14 cellular contexts compared by ENCODE assay signal in the genomic region with DNA sequence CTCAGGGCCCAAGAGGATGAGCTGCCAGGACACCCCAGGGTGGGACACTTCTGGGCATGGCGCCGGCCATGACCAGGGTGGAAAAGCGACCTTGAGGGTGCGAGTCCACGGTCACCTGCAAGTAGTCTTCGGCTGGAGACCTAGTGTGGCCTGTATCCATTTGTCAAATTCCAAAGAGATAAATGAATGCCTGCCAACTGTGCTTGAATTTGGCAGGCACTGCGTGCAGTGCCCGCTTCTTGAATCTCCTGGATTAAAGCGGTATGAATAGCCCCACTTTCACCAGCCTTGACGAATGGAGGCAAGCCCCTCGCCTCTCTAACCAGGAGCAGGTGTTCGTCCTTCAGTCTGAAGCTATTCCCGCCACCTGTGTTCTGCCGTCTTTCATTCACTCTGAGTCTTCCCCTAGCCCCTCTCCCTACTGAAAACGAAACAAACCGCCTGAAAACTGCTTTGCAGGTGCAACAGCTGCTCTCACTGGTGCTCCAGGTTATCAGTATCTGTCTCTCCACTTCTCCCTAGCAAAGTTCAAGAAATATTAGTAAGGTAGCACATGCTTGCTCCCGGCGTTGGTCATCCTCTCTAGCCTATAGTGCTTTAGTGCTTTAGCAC. TPM values are rescaled to one million over a fixed set of nuclear protein-coding genes. Genes with fewer than 3 reads are reported as not detected.
"Had no signal": no experiment of that assay in that cellular context is flagged by ENCODE, and none has a peak within 500 bp of the region (broad histone marks: within the 10 kb centered on the region; RNA-seq: fewer than 3 reads in every experiment).

No MANE protein-coding gene starts in this region.

- H3K27me3 ChIP-seq: ascending aorta, dorsolateral prefrontal cortex, esophagus muscularis mucosa, thyroid gland, vagina had no signal

- H3K36me3 Mint-ChIP-seq: activated CD4-positive, alpha-beta memory T cell treated with anti-CD3 and anti-CD28 coated beads for 36 hours; naive B cell had no signal

- H3K9me3 Mint-ChIP-seq: activated CD4-positive, alpha-beta memory T cell treated with anti-CD3 and anti-CD28 coated beads for 36 hours; activated T-cell treated with anti-CD3 and anti-CD28 coated beads, Interleukin-2, amount 50 U/mL, for 4 hours had no signal

- H3K4me3 ChIP-seq: ascending aorta, dorsolateral prefrontal cortex, esophagus muscularis mucosa, skin epidermis, thyroid gland, vagina had no signal

- H3K4me1 Mint-ChIP-seq: naive B cell had no signal

- FAIRE-seq: bronchial epithelial cell, endometrium had no signal

- H3K36me3 ChIP-seq: ascending aorta, esophagus muscularis mucosa, thyroid gland, vagina had no signal

- H3K4me3 Mint-ChIP-seq: activated CD4-positive, alpha-beta memory T cell treated with anti-CD3 and anti-CD28 coated beads for 36 hours; activated T-cell treated with anti-CD3 and anti-CD28 coated beads, Interleukin-2, amount 50 U/mL, for 4 hours; naive B cell had no signal

- H3K4me1 ChIP-seq: ascending aorta, esophagus muscularis mucosa, thyroid gland, vagina had no signal

- H3K9me3 ChIP-seq: ascending aorta, esophagus muscularis mucosa, thyroid gland, vagina had no signal

- ATAC-seq: activated T-cell treated with anti-CD3 and anti-CD28 coated beads, Interleukin-2, amount 50 U/mL, for 4 hours had no signal

- DNase-seq: activated CD4-positive, alpha-beta memory T cell treated with anti-CD3 and anti-CD28 coated beads for 36 hours; activated T-cell treated with anti-CD3 and anti-CD28 coated beads, Interleukin-2, amount 50 U/mL, for 4 hours; dorsolateral prefrontal cortex; glutamatergic neuron; naive B cell; retina; thyroid gland had no signal

- H3K27ac Mint-ChIP-seq: activated CD4-positive, alpha-beta memory T cell treated with anti-CD3 and anti-CD28 coated beads for 36 hours; naive B cell had no signal

- H3K27ac ChIP-seq: ascending aorta, dorsolateral prefrontal cortex, esophagus muscularis mucosa, skin epidermis, thyroid gland, vagina had no signal

RNA-seq across cellular contexts. Expression of gene NLRP14, which starts 11.2 kb away (rescaled TPM):
- total RNA-seq: activated T-cell treated with anti-CD3 and anti-CD28 coated beads, Interleukin-2, amount 50 U/mL, for 4 hours; ascending aorta; esophagus muscularis mucosa; lung microvascular endothelial cell; vagina had no signal

RNA-seq across cellular contexts. Expression of gene ZNF214, which starts 11.3 kb away (rescaled TPM):
- total RNA-seq: activated CD4-positive, alpha-beta memory T cell treated with anti-CD3 and anti-CD28 coated beads for 36 hours; activated T-cell treated with anti-CD3 and anti-CD28 coated beads, Interleukin-2, amount 50 U/mL, for 4 hours; ascending aorta had no signal

RNA-seq across cellular contexts. Expression of gene RBMXL2, which starts 57.3 kb away (rescaled TPM):
- total RNA-seq: activated CD4-positive, alpha-beta memory T cell treated with anti-CD3 and anti-CD28 coated beads for 36 hours; activated T-cell treated with anti-CD3 and anti-CD28 coated beads, Interleukin-2, amount 50 U/mL, for 4 hours; ascending aorta; bronchial epithelial cell; esophagus muscularis mucosa; lung microvascular endothelial cell; vagina had no signal
